In the genomic region with DNA sequence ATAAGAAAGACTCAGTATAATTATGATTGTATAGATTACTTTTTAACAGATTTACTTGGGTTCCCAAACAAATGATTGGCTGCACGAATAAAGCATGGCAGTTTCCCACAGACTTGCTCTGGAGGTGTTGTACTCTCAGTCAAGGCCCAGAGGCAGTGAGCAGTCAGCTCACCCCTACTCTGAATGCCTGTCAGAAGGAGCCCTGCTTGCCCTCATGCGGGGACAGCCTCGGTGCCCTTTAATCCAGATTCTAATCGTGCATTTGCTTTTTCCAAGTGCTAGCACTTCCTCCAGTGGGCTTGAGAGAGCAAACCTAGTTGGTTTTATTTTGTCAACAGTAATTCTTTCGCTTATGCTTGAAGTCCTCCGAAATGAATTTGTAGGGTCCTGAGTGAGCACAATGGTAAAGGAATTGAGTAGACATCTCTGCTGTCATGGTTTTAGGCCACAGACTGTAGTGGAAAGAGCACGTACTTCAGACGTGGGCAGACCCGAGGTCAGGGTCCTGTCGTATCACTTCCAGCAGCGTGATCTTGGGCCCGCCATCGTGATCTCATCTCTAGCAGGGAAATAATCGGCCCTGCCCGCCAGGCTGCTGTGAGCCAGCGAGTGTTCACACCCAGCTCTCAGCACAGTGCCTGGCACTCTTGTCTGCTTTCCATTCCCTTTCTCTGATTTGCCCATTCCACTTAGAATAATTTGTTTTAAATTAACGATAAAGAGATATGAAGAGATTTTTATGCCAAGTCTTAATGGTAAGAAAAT, we compare ENCODE assay signal across 1 cellular context.
TF ChIP-seq lines count a peak whose summit lies in the region.

No MANE protein-coding gene starts in this region.

TF ChIP-seq in K562, 482 proteins besides CTCF, POLR2A, EP300 and RAD21:
- no peak for TF ChIP-seq HNRNPUL1 (IDR thresholded peaks at IDR 0.05; ENCODE audit: low read length)
- no peak for TF ChIP-seq FOXK1 (CRISPR knock-in tag; IDR thresholded peaks at IDR 0.05; ENCODE audit: borderline replicate concordance)
- no peak for TF ChIP-seq MTA2 (IDR thresholded peaks at IDR 0.05; ENCODE audit: low read depth)
- no peak for TF ChIP-seq FOS (IDR thresholded peaks at IDR 0.05; ENCODE audit: extremely low read depth, insufficient read length)
- TF ChIP-seq CBX2 (IDR thresholded peaks at IDR 0.05; ENCODE audit: insufficient read depth, low read length, poor library complexity, severe bottlenecking): peak; percentile 51
TF ChIP-seq in K562: peak in this region for 1.
